Comparison of ENCODE assay signal across 13 cellular contexts in the genomic region with DNA sequence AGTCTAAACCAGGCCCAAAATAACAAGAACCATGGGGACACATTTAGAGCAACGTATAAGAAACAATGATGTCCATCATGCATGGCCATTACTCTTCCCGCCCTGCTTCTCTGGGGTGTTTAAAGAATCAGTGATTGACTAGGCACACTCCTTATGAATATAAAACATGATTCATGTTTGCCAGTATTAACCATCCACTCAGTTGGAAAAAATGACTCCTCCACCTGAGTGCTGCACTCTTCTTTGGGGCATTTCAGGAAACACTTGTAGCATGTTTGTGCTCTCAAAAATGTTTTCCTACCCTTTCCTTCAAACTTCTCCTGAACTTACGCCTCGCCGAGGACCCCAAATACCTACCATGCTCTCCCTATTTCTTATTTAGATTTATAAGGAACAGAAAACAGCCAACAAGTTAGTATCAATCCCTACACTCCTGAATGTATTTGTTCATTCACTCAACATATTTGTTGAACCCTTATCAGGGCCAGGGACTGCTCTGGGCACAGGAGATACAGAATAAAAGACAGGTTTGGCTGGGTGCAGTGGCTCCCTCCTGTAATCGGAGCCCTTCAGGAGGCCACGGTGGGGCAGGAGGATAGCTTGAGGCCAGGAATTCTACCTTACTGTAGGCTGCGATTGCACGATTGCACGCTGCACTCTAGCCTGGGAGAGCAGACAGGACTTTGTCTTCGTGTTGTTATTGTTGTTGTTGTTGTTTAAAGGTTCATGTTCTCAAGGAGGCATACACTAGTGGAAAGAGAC.
DNase-seq lines count a peak whose midpoint lies in the region; ATAC-seq and TF ChIP-seq lines count a peak whose summit lies in the region.
"Had no signal": no experiment of that assay in that cellular context is flagged by ENCODE, and none has a peak within 500 bp of the region (broad histone marks: within the 10 kb centered on the region; RNA-seq: fewer than 3 reads in every experiment).

No MANE protein-coding gene starts in this region.

- whole genome bisulfite sequencing in body of pancreas, 2 donors: 73 to 82% methylated on average over 11 of the region's 11 CpGs

- ATAC-seq in body of pancreas (no peak), T-cell (replicated peaks in 1 of 4) (no peak), HG02938 (IDR thresholded peaks at IDR 0.05; ENCODE audit: unreplicated experiment) (no peak), GM18867 (IDR thresholded peaks at IDR 0.05; ENCODE audit: unreplicated experiment) (no peak)

- H3K9ac ChIP-seq in KMS-11: no peak overlapping the region

- peak overlapping the region; percentile 96; the same call in 1 of the 2 replicates for H2AFZ ChIP-seq in KMS-11 (ENCODE audit: low read depth)

- no peaks in the 10 kb centered on the region for H3K36me3 Mint-ChIP-seq in stimulated activated naive CD8-positive, alpha-beta T cell treated with anti-CD3 and anti-CD28 coated beads, Interleukin-15, Interleukin-2, amounts not matched to agents 100 ng/mL and 50 ng/mL, for 24 hours (ENCODE audit: low read depth)
- H3K36me3 Mint-ChIP-seq in T-cell: no peaks in the 10 kb centered on the region

- H3K9me3 Mint-ChIP-seq in stimulated activated naive CD8-positive, alpha-beta T cell treated with anti-CD3 and anti-CD28 coated beads, Interleukin-15, Interleukin-2, amounts not matched to agents 100 ng/mL and 50 ng/mL, for 24 hours: no peaks in the 10 kb centered on the region
- H3K9me3 Mint-ChIP-seq in T-cell: no peaks in the 10 kb centered on the region

- peaks cover 61% of the 10 kb centered on the region for H3K4me1 Mint-ChIP-seq in stimulated activated naive CD8-positive, alpha-beta T cell treated with anti-CD3 and anti-CD28 coated beads, Interleukin-15, Interleukin-2, amounts not matched to agents 100 ng/mL and 50 ng/mL, for 24 hours (ENCODE audit: low read depth)
- H3K4me1 Mint-ChIP-seq in T-cell: peaks cover 5 to 29% (median 24%) of the 10 kb centered on the region in 3 donors

- H3K4me1 ChIP-seq in KMS-11 (ENCODE audit: low read depth, poor library complexity, severe bottlenecking): peaks cover 66% of the 10 kb centered on the region
- H3K4me1 ChIP-seq in body of pancreas: peaks cover 23% of the 10 kb centered on the region

- no peaks in the 10 kb centered on the region for H3K79me2 ChIP-seq in KMS-11 (ENCODE audit: insufficient read depth, low read depth)

- no peak for TF ChIP-seq POLR2A in body of pancreas (IDR thresholded peaks at IDR 0.05)

- no peaks in the 10 kb centered on the region for H3K9me3 ChIP-seq in body of pancreas

- no peaks in the 10 kb centered on the region for H3K36me3 ChIP-seq in KMS-11 (ENCODE audit: insufficient read depth)
- no peaks in the 10 kb centered on the region for H3K36me3 ChIP-seq in body of pancreas (replicated peaks in 1 of 2; ENCODE audit: insufficient read depth in 1 of 2, low read depth in 2 of 2)

- peak overlapping the region; percentile 63 for H3K27ac Mint-ChIP-seq in stimulated activated naive CD8-positive, alpha-beta T cell treated with anti-CD3 and anti-CD28 coated beads, Interleukin-15, Interleukin-2, amounts not matched to agents 100 ng/mL and 50 ng/mL, for 24 hours
- H3K27ac Mint-ChIP-seq in T-cell: no peak overlapping the region
- H3K27ac Mint-ChIP-seq: naive thymus-derived CD4-positive, alpha-beta T cell had no signal

- H3K27me3 ChIP-seq in KMS-11 (ENCODE audit: insufficient read depth, low read depth) (no peaks in the 10 kb centered on the region), body of pancreas (no peaks in the 10 kb centered on the region)

- H3K4me3 ChIP-seq in KMS-11 (IDR thresholded peaks at IDR 0.05; ENCODE audit: insufficient read depth, low read depth, low read length) (no peak overlapping the region), body of pancreas (no peak overlapping the region)

- DNase-seq in body of pancreas (no peak), kidney tubule cell (ENCODE audit: low spot score) (peak; percentile 34), globus pallidus (ENCODE audit: low spot score) (no peak), T-cell (no peak)
- DNase-seq: activated effector memory CD4-positive, alpha-beta T cell treated with anti-CD3 and anti-CD28 coated beads, Interleukin-2, amount 50 U/mL, for 16 hours; dermis blood vessel endothelial cell; DMS153; naive thymus-derived CD4-positive, alpha-beta T cell; NCI-H2171 had no signal

- no peaks in the 10 kb centered on the region for H4K20me1 ChIP-seq in KMS-11 (ENCODE audit: insufficient read depth)

- intact Hi-C loops in body of pancreas (cut with DNase I): no loop called here

- POLR2A ChIA-PET in T-cell (lab: Charles Lee): no interaction called here

- H3K27ac ChIP-seq in KMS-11 (peak overlapping the region; percentile 99), body of pancreas (peak overlapping the region; percentile 70 to 87 (median 80))

- CTCF ChIA-PET in T-cell (lab: Charles Lee): no interaction called here

- peaks cover 76% of the 10 kb centered on the region for H3K27me3 Mint-ChIP-seq in stimulated activated naive CD8-positive, alpha-beta T cell treated with anti-CD3 and anti-CD28 coated beads, Interleukin-15, Interleukin-2, amounts not matched to agents 100 ng/mL and 50 ng/mL, for 24 hours
- H3K27me3 Mint-ChIP-seq in T-cell: peaks cover 49 to 62% of the 10 kb centered on the region in 2 donors

- peak overlapping the region; percentile 71 for H3K4me3 Mint-ChIP-seq in stimulated activated naive CD8-positive, alpha-beta T cell treated with anti-CD3 and anti-CD28 coated beads, Interleukin-15, Interleukin-2, amounts not matched to agents 100 ng/mL and 50 ng/mL, for 24 hours
- peak overlapping the region in 1 of 3 donors; percentile 60 for H3K4me3 Mint-ChIP-seq in T-cell

- TF ChIP-seq CTCF in KMS-11 (conservative IDR thresholded peaks at IDR 0.05; ENCODE audit: low read depth, low read length) (no peak), body of pancreas (IDR thresholded peaks at IDR 0.05) (no peak)

- peak overlapping the region; percentile 98 for H3K4me2 ChIP-seq in KMS-11
